Comparison of ENCODE assay signal across 1 cellular context in the genomic region with DNA sequence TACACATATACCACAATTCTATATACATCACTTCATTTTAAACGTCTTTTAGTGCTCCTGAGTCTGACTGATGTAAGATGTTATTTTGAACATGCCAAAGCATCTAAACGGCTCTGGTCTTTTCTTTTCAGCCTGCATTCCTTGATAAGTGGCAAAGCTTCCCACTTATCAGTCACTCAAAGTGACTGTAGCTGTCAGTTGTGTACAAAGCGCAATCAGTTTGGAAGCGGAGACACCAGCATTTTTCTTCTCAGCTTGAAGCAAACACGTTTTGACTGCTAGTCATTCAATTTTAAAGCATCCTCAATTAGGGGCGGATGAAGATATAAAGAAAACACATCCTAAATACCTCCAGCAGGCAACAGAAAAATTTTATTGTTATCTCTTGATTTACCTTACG.
TF ChIP-seq lines count a peak whose summit lies in the region.

No MANE protein-coding gene starts in this region.

TF ChIP-seq in K562, 482 proteins besides CTCF, POLR2A, EP300 and RAD21 (continued from another document and continues in another):
- TF ChIP-seq, protein P1, sequence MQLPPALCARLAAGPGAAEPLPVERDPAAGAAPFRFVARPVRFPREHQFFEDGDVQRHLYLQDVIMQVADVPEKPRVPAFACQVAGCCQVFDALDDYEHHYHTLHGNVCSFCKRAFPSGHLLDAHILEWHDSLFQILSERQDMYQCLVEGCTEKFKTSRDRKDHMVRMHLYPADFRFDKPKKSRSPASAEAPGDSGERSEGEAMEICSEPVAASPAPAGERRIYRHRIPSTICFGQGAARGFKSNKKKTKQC (CRISPR knock-in tag; IDR thresholded peaks at IDR 0.05), result no peak
- TF ChIP-seq TCF7L2 (IDR thresholded peaks at IDR 0.05; ENCODE audit: low read depth, low read length), result no peak
- TF ChIP-seq, protein P2, sequence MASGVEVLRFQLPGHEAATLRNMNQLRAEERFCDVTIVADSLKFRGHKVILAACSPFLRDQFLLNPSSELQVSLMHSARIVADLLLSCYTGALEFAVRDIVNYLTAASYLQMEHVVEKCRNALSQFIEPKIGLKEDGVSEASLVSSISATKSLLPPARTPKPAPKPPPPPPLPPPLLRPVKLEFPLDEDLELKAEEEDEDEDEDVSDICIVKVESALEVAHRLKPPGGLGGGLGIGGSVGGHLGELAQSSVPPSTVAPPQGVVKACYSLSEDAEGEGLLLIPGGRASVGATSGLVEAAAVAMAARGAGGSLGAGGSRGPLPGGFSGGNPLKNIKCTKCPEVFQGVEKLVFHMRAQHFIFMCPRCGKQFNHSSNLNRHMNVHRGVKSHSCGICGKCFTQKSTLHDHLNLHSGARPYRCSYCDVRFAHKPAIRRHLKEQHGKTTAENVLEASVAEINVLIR (CRISPR knock-in tag; IDR thresholded peaks at IDR 0.05), result no peak
- TF ChIP-seq TBP (optimal IDR thresholded peaks at IDR 0.05; ENCODE audit: low read depth, low read length), result peak; percentile 66
- TF ChIP-seq, protein P3, sequence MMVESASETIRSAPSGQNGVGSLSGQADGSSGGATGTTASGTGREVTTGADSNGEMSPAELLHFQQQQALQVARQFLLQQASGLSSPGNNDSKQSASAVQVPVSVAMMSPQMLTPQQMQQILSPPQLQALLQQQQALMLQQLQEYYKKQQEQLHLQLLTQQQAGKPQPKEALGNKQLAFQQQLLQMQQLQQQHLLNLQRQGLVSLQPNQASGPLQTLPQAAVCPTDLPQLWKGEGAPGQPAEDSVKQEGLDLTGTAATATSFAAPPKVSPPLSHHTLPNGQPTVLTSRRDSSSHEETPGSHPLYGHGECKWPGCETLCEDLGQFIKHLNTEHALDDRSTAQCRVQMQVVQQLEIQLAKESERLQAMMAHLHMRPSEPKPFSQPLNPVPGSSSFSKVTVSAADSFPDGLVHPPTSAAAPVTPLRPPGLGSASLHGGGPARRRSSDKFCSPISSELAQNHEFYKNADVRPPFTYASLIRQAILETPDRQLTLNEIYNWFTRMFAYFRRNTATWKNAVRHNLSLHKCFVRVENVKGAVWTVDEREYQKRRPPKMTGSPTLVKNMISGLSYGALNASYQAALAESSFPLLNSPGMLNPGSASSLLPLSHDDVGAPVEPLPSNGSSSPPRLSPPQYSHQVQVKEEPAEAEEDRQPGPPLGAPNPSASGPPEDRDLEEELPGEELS (CRISPR knock-in tag; IDR thresholded peaks at IDR 0.05; ENCODE audit: borderline replicate concordance), result no peak
- TF ChIP-seq ZNF134 (CRISPR knock-in tag; conservative IDR thresholded peaks at IDR 0.05), result no peak
- no peak for TF ChIP-seq XRCC3 (IDR thresholded peaks at IDR 0.05)
- TF ChIP-seq PTTG1 (tag; IDR thresholded peaks at IDR 0.05; ENCODE audit: low read depth), result no peak
- no peak for TF ChIP-seq EZH2 (IDR thresholded peaks at IDR 0.05; ENCODE audit: borderline replicate concordance, low read depth, low read length)
- no peak for TF ChIP-seq PRMT5 (CRISPR knock-in tag; IDR thresholded peaks at IDR 0.05)
- TF ChIP-seq SETDB1 (IDR thresholded peaks at IDR 0.05; ENCODE audit: low read length), result no peak
- TF ChIP-seq, protein P4, sequence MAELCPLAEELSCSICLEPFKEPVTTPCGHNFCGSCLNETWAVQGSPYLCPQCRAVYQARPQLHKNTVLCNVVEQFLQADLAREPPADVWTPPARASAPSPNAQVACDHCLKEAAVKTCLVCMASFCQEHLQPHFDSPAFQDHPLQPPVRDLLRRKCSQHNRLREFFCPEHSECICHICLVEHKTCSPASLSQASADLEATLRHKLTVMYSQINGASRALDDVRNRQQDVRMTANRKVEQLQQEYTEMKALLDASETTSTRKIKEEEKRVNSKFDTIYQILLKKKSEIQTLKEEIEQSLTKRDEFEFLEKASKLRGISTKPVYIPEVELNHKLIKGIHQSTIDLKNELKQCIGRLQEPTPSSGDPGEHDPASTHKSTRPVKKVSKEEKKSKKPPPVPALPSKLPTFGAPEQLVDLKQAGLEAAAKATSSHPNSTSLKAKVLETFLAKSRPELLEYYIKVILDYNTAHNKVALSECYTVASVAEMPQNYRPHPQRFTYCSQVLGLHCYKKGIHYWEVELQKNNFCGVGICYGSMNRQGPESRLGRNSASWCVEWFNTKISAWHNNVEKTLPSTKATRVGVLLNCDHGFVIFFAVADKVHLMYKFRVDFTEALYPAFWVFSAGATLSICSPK (IDR thresholded peaks at IDR 0.05; ENCODE audit: borderline replicate concordance), result no peak
- no peak for TF ChIP-seq ZNF324 (CRISPR knock-in tag; IDR thresholded peaks at IDR 0.05)
- TF ChIP-seq HDAC2 (IDR thresholded peaks at IDR 0.05), result peak; percentile 51; the same call in 1 of the 2 replicates
- TF ChIP-seq, protein P5, sequence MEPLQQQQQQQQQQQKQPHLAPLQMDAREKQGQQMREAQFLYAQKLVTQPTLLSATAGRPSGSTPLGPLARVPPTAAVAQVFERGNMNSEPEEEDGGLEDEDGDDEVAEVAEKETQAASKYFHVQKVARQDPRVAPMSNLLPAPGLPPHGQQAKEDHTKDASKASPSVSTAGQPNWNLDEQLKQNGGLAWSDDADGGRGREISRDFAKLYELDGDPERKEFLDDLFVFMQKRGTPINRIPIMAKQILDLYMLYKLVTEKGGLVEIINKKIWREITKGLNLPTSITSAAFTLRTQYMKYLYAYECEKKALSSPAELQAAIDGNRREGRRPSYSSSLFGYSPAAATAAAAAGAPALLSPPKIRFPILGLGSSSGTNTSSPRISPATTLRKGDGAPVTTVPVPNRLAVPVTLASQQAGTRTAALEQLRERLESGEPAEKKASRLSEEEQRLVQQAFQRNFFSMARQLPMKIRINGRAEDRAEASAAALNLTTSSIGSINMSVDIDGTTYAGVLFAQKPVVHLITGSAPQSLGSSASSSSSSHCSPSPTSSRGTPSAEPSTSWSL (CRISPR knock-in tag; IDR thresholded peaks at IDR 0.05; ENCODE audit: borderline replicate concordance), result no peak
- TF ChIP-seq ZFP36 (IDR thresholded peaks at IDR 0.05; ENCODE audit: low read depth, low read length, partially characterized antibody), result peak; percentile 22
- no peak for TF ChIP-seq YY1 (IDR thresholded peaks at IDR 0.05; ENCODE audit: borderline replicate concordance in 1 of 3, control insufficient read depth in 1 of 3, extremely low read depth in 1 of 3, insufficient read depth in 3 of 3, insufficient read length in 1 of 3, insufficient replicate concordance in 2 of 3, low read depth in 1 of 3, low read length in 2 of 3)
- TF ChIP-seq PYGO2 (tag; IDR thresholded peaks at IDR 0.05), result no peak
- 0 out of 4 replicates have a peak, but pooled peaks of 1 of the 2 experiments have one; percentile 73 for TF ChIP-seq ARNT (IDR thresholded peaks at IDR 0.05)
- TF ChIP-seq NCOA4 (IDR thresholded peaks at IDR 0.05; ENCODE audit: partially characterized antibody), result no peak
- TF ChIP-seq, protein P6, sequence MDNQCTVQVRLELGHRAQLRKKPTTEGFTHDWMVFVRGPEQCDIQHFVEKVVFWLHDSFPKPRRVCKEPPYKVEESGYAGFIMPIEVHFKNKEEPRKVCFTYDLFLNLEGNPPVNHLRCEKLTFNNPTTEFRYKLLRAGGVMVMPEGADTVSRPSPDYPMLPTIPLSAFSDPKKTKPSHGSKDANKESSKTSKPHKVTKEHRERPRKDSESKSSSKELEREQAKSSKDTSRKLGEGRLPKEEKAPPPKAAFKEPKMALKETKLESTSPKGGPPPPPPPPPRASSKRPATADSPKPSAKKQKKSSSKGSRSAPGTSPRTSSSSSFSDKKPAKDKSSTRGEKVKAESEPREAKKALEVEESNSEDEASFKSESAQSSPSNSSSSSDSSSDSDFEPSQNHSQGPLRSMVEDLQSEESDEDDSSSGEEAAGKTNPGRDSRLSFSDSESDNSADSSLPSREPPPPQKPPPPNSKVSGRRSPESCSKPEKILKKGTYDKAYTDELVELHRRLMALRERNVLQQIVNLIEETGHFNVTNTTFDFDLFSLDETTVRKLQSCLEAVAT (IDR thresholded peaks at IDR 0.05), result peak in 1 of 2 experiments; percentile 29; a peak in 1 of 4 replicates
- no peak for TF ChIP-seq ZFPM2 (CRISPR knock-in tag; IDR thresholded peaks at IDR 0.05)
- TF ChIP-seq L3MBTL2 (IDR thresholded peaks at IDR 0.05), result peak; percentile 14; the same call in 1 of the 2 replicates
- TF ChIP-seq, protein P7, sequence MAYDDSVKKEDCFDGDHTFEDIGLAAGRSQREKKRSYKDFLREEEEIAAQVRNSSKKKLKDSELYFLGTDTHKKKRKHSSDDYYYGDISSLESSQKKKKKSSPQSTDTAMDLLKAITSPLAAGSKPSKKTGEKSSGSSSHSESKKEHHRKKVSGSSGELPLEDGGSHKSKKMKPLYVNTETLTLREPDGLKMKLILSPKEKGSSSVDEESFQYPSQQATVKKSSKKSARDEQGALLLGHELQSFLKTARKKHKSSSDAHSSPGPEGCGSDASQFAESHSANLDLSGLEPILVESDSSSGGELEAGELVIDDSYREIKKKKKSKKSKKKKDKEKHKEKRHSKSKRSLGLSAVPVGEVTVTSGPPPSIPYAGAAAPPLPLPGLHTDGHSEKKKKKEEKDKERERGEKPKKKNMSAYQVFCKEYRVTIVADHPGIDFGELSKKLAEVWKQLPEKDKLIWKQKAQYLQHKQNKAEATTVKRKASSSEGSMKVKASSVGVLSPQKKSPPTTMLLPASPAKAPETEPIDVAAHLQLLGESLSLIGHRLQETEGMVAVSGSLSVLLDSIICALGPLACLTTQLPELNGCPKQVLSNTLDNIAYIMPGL (CRISPR knock-in tag; IDR thresholded peaks at IDR 0.05), result no peak
- TF ChIP-seq ZBTB1 (CRISPR knock-in tag; IDR thresholded peaks at IDR 0.05; ENCODE audit: borderline replicate concordance, low read depth), result no peak
- TF ChIP-seq NCOR1 (IDR thresholded peaks at IDR 0.05), result peak; percentile 80
- TF ChIP-seq, protein P8, sequence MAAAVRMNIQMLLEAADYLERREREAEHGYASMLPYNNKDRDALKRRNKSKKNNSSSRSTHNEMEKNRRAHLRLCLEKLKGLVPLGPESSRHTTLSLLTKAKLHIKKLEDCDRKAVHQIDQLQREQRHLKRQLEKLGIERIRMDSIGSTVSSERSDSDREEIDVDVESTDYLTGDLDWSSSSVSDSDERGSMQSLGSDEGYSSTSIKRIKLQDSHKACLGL (CRISPR knock-in tag; IDR thresholded peaks at IDR 0.05; ENCODE audit: borderline replicate concordance, poor library complexity, severe bottlenecking), result no peak
- TF ChIP-seq TAF7 (tag; IDR thresholded peaks at IDR 0.05), result no peak
- TF ChIP-seq, protein P9, sequence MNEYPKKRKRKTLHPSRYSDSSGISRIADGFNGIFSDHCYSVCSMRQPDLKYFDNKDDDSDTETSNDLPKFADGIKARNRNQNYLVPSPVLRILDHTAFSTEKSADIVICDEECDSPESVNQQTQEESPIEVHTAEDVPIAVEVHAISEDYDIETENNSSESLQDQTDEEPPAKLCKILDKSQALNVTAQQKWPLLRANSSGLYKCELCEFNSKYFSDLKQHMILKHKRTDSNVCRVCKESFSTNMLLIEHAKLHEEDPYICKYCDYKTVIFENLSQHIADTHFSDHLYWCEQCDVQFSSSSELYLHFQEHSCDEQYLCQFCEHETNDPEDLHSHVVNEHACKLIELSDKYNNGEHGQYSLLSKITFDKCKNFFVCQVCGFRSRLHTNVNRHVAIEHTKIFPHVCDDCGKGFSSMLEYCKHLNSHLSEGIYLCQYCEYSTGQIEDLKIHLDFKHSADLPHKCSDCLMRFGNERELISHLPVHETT (CRISPR knock-in tag; conservative IDR thresholded peaks at IDR 0.05 in 1 of 2, IDR thresholded peaks at IDR 0.05 in 1 of 2), result no peak
- no peak for TF ChIP-seq ZNF274 (IDR thresholded peaks at IDR 0.05; ENCODE audit: borderline replicate concordance, low read depth, low read length)
- TF ChIP-seq THRAP3 (IDR thresholded peaks at IDR 0.05; ENCODE audit: borderline replicate concordance), result no peak
- TF ChIP-seq, protein P10, sequence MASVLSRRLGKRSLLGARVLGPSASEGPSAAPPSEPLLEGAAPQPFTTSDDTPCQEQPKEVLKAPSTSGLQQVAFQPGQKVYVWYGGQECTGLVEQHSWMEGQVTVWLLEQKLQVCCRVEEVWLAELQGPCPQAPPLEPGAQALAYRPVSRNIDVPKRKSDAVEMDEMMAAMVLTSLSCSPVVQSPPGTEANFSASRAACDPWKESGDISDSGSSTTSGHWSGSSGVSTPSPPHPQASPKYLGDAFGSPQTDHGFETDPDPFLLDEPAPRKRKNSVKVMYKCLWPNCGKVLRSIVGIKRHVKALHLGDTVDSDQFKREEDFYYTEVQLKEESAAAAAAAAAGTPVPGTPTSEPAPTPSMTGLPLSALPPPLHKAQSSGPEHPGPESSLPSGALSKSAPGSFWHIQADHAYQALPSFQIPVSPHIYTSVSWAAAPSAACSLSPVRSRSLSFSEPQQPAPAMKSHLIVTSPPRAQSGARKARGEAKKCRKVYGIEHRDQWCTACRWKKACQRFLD (CRISPR knock-in tag; IDR thresholded peaks at IDR 0.05), result no peak
- no peak for TF ChIP-seq ZNF644 (tag; IDR thresholded peaks at IDR 0.05; ENCODE audit: low read depth)
- no peak for TF ChIP-seq SP1 (CRISPR knock-in tag; IDR thresholded peaks at IDR 0.05)
- no peak for TF ChIP-seq PHF8 (IDR thresholded peaks at IDR 0.05; ENCODE audit: borderline replicate concordance, low read length)
- TF ChIP-seq GTF2A2 (tag; IDR thresholded peaks at IDR 0.05), result no peak
- TF ChIP-seq, protein P11, sequence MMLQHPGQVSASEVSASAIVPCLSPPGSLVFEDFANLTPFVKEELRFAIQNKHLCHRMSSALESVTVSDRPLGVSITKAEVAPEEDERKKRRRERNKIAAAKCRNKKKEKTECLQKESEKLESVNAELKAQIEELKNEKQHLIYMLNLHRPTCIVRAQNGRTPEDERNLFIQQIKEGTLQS (IDR thresholded peaks at IDR 0.05), result peak; percentile 25; the same call in 1 of the 2 replicates
- TF ChIP-seq, protein P11 (CRISPR knock-in tag; conservative IDR thresholded peaks at IDR 0.05), result no peak
- TF ChIP-seq PHF20 (IDR thresholded peaks at IDR 0.05; ENCODE audit: partially characterized antibody), result no peak
- TF ChIP-seq, protein P12, sequence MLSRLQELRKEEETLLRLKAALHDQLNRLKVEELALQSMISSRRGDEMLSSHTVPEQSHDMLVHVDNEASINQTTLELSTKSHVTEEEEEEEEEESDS (CRISPR knock-in tag; IDR thresholded peaks at IDR 0.05), result no peak
- no peak for TF ChIP-seq SRSF9 (IDR thresholded peaks at IDR 0.05; ENCODE audit: borderline replicate concordance, low read depth, low read length)
- peak; percentile 47 for TF ChIP-seq NFIC (IDR thresholded peaks at IDR 0.05)
- peak in 1 of 2 experiments; percentile 73; a peak in 1 of 3 replicates for TF ChIP-seq CBX3 (IDR thresholded peaks at IDR 0.05; ENCODE audit: borderline replicate concordance in 1 of 2, low read length in 2 of 2)
- TF ChIP-seq, protein P13, sequence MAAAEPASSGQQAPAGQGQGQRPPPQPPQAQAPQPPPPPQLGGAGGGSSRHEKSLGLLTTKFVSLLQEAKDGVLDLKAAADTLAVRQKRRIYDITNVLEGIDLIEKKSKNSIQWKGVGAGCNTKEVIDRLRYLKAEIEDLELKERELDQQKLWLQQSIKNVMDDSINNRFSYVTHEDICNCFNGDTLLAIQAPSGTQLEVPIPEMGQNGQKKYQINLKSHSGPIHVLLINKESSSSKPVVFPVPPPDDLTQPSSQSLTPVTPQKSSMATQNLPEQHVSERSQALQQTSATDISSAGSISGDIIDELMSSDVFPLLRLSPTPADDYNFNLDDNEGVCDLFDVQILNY (CRISPR knock-in tag; IDR thresholded peaks at IDR 0.05), result no peak
